In genomic region chr12:109097435-109098141, GRCh38 we compare ENCODE assay signal across 1 cellular context.
A peak's percentile ranks its signal among the peaks of the same experiment; 100 is the strongest.
TF ChIP-seq lines count a peak whose summit lies in the region.

UNG (plus strand) TSS chr12:109097597; CDS start chr12:109097680, 83 bp downstream.

TF ChIP-seq in K562, 482 proteins besides CTCF, POLR2A, EP300 and RAD21 (continued from another document and continues in another):
- TF ChIP-seq, protein P1, sequence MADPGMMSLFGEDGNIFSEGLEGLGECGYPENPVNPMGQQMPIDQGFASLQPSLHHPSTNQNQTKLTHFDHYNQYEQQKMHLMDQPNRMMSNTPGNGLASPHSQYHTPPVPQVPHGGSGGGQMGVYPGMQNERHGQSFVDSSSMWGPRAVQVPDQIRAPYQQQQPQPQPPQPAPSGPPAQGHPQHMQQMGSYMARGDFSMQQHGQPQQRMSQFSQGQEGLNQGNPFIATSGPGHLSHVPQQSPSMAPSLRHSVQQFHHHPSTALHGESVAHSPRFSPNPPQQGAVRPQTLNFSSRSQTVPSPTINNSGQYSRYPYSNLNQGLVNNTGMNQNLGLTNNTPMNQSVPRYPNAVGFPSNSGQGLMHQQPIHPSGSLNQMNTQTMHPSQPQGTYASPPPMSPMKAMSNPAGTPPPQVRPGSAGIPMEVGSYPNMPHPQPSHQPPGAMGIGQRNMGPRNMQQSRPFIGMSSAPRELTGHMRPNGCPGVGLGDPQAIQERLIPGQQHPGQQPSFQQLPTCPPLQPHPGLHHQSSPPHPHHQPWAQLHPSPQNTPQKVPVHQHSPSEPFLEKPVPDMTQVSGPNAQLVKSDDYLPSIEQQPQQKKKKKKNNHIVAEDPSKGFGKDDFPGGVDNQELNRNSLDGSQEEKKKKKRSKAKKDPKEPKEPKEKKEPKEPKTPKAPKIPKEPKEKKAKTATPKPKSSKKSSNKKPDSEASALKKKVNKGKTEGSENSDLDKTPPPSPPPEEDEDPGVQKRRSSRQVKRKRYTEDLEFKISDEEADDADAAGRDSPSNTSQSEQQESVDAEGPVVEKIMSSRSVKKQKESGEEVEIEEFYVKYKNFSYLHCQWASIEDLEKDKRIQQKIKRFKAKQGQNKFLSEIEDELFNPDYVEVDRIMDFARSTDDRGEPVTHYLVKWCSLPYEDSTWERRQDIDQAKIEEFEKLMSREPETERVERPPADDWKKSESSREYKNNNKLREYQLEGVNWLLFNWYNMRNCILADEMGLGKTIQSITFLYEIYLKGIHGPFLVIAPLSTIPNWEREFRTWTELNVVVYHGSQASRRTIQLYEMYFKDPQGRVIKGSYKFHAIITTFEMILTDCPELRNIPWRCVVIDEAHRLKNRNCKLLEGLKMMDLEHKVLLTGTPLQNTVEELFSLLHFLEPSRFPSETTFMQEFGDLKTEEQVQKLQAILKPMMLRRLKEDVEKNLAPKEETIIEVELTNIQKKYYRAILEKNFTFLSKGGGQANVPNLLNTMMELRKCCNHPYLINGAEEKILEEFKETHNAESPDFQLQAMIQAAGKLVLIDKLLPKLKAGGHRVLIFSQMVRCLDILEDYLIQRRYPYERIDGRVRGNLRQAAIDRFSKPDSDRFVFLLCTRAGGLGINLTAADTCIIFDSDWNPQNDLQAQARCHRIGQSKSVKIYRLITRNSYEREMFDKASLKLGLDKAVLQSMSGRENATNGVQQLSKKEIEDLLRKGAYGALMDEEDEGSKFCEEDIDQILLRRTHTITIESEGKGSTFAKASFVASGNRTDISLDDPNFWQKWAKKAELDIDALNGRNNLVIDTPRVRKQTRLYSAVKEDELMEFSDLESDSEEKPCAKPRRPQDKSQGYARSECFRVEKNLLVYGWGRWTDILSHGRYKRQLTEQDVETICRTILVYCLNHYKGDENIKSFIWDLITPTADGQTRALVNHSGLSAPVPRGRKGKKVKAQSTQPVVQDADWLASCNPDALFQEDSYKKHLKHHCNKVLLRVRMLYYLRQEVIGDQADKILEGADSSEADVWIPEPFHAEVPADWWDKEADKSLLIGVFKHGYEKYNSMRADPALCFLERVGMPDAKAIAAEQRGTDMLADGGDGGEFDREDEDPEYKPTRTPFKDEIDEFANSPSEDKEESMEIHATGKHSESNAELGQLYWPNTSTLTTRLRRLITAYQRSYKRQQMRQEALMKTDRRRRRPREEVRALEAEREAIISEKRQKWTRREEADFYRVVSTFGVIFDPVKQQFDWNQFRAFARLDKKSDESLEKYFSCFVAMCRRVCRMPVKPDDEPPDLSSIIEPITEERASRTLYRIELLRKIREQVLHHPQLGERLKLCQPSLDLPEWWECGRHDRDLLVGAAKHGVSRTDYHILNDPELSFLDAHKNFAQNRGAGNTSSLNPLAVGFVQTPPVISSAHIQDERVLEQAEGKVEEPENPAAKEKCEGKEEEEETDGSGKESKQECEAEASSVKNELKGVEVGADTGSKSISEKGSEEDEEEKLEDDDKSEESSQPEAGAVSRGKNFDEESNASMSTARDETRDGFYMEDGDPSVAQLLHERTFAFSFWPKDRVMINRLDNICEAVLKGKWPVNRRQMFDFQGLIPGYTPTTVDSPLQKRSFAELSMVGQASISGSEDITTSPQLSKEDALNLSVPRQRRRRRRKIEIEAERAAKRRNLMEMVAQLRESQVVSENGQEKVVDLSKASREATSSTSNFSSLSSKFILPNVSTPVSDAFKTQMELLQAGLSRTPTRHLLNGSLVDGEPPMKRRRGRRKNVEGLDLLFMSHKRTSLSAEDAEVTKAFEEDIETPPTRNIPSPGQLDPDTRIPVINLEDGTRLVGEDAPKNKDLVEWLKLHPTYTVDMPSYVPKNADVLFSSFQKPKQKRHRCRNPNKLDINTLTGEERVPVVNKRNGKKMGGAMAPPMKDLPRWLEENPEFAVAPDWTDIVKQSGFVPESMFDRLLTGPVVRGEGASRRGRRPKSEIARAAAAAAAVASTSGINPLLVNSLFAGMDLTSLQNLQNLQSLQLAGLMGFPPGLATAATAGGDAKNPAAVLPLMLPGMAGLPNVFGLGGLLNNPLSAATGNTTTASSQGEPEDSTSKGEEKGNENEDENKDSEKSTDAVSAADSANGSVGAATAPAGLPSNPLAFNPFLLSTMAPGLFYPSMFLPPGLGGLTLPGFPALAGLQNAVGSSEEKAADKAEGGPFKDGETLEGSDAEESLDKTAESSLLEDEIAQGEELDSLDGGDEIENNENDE (IDR thresholded peaks at IDR 0.05; ENCODE audit: low read depth, low read length): no peak
- TF ChIP-seq LEF1 (IDR thresholded peaks at IDR 0.05) (no peak), ZNF830 (CRISPR knock-in tag; IDR thresholded peaks at IDR 0.05) (no peak), CXXC5 (CRISPR knock-in tag; IDR thresholded peaks at IDR 0.05) (peak; percentile 6; the same call in 1 of the 2 replicates), RBM17 (IDR thresholded peaks at IDR 0.05; ENCODE audit: borderline replicate concordance, low read depth, low read length) (no peak), RNF219 (CRISPR knock-in tag; IDR thresholded peaks at IDR 0.05) (no peak), BCL6 (CRISPR knock-in tag; IDR thresholded peaks at IDR 0.05) (no peak), MCM7 (IDR thresholded peaks at IDR 0.05) (no peak), EWSR1 (IDR thresholded peaks at IDR 0.05; ENCODE audit: borderline replicate concordance, low read depth, partially characterized antibody) (no peak), ESRRA (IDR thresholded peaks at IDR 0.05; ENCODE audit: borderline replicate concordance, low read depth) (no peak), ZBTB17 (CRISPR knock-in tag; IDR thresholded peaks at IDR 0.05) (no peak), PHB (CRISPR knock-in tag; IDR thresholded peaks at IDR 0.05) (no peak), ZFP36 (IDR thresholded peaks at IDR 0.05; ENCODE audit: low read depth, low read length, partially characterized antibody) (no peak), ILK (tag; IDR thresholded peaks at IDR 0.05; ENCODE audit: borderline replicate concordance, low read depth) (no peak), ZNF75A (CRISPR knock-in tag; IDR thresholded peaks at IDR 0.05) (no peak), PRPF4 (IDR thresholded peaks at IDR 0.05; ENCODE audit: insufficient read depth, low read depth, low read length, poor library complexity, severe bottlenecking) (no peak), POLR3A (IDR thresholded peaks at IDR 0.05; ENCODE audit: borderline replicate concordance, extremely low read depth, insufficient read depth, insufficient read length) (no peak), ZFP30 (CRISPR knock-in tag; IDR thresholded peaks at IDR 0.05; ENCODE audit: borderline replicate concordance) (no peak), ARHGAP35 (IDR thresholded peaks at IDR 0.05; ENCODE audit: partially characterized antibody) (no peak), PHF21A (IDR thresholded peaks at IDR 0.05; ENCODE audit: borderline replicate concordance, low read depth) (no peak), MED1 (CRISPR knock-in tag; IDR thresholded peaks at IDR 0.05; ENCODE audit: borderline replicate concordance) (no peak), FOSL1 (tag; conservative IDR thresholded peaks at IDR 0.05) (no peak), ZNF41 (CRISPR knock-in tag; conservative IDR thresholded peaks at IDR 0.05) (no peak), CHD1 (IDR thresholded peaks at IDR 0.05; ENCODE audit: low read length) (peak; percentile 41), TARDBP (IDR thresholded peaks at IDR 0.05) (no peak), FUS (optimal IDR thresholded peaks at IDR 0.05; ENCODE audit: low read depth, low read length) (no peak), MTA2 (IDR thresholded peaks at IDR 0.05; ENCODE audit: low read depth) (no peak), ZNF785 (CRISPR knock-in tag; IDR thresholded peaks at IDR 0.05) (no peak), KAT7 (CRISPR knock-in tag; IDR thresholded peaks at IDR 0.05; ENCODE audit: borderline replicate concordance) (no peak), SMARCA5 (IDR thresholded peaks at IDR 0.05) (no peak), MYC (IDR thresholded peaks at IDR 0.05; ENCODE audit: low read depth, low read length) (peak; percentile 87), MYC (CRISPR knock-in tag; IDR thresholded peaks at IDR 0.05; ENCODE audit: borderline replicate concordance, low read depth) (peak; percentile 87; the same call in 1 of the 2 replicates), E2F3 (CRISPR knock-in tag; IDR thresholded peaks at IDR 0.05) (peak; percentile 55)
- TF ChIP-seq, protein P2, sequence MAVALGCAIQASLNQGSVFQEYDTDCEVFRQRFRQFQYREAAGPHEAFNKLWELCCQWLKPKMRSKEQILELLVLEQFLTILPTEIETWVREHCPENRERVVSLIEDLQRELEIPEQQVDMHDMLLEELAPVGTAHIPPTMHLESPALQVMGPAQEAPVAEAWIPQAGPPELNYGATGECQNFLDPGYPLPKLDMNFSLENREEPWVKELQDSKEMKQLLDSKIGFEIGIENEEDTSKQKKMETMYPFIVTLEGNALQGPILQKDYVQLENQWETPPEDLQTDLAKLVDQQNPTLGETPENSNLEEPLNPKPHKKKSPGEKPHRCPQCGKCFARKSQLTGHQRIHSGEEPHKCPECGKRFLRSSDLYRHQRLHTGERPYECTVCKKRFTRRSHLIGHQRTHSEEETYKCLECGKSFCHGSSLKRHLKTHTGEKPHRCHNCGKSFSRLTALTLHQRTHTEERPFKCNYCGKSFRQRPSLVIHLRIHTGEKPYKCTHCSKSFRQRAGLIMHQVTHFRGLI (CRISPR knock-in tag; IDR thresholded peaks at IDR 0.05): no peak
- TF ChIP-seq, protein P3, sequence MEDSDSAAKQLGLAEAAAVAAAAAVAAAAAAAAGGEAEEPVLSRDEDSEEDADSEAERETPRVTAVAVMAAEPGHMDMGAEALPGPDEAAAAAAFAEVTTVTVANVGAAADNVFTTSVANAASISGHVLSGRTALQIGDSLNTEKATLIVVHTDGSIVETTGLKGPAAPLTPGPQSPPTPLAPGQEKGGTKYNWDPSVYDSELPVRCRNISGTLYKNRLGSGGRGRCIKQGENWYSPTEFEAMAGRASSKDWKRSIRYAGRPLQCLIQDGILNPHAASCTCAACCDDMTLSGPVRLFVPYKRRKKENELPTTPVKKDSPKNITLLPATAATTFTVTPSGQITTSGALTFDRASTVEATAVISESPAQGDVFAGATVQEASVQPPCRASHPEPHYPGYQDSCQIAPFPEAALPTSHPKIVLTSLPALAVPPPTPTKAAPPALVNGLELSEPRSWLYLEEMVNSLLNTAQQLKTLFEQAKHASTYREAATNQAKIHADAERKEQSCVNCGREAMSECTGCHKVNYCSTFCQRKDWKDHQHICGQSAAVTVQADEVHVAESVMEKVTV (CRISPR knock-in tag; IDR thresholded peaks at IDR 0.05): no peak
- TF ChIP-seq, protein P4, sequence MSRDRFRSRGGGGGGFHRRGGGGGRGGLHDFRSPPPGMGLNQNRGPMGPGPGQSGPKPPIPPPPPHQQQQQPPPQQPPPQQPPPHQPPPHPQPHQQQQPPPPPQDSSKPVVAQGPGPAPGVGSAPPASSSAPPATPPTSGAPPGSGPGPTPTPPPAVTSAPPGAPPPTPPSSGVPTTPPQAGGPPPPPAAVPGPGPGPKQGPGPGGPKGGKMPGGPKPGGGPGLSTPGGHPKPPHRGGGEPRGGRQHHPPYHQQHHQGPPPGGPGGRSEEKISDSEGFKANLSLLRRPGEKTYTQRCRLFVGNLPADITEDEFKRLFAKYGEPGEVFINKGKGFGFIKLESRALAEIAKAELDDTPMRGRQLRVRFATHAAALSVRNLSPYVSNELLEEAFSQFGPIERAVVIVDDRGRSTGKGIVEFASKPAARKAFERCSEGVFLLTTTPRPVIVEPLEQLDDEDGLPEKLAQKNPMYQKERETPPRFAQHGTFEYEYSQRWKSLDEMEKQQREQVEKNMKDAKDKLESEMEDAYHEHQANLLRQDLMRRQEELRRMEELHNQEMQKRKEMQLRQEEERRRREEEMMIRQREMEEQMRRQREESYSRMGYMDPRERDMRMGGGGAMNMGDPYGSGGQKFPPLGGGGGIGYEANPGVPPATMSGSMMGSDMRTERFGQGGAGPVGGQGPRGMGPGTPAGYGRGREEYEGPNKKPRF (IDR thresholded peaks at IDR 0.05; ENCODE audit: low read depth, low read length): no peak
- TF ChIP-seq, protein P5, sequence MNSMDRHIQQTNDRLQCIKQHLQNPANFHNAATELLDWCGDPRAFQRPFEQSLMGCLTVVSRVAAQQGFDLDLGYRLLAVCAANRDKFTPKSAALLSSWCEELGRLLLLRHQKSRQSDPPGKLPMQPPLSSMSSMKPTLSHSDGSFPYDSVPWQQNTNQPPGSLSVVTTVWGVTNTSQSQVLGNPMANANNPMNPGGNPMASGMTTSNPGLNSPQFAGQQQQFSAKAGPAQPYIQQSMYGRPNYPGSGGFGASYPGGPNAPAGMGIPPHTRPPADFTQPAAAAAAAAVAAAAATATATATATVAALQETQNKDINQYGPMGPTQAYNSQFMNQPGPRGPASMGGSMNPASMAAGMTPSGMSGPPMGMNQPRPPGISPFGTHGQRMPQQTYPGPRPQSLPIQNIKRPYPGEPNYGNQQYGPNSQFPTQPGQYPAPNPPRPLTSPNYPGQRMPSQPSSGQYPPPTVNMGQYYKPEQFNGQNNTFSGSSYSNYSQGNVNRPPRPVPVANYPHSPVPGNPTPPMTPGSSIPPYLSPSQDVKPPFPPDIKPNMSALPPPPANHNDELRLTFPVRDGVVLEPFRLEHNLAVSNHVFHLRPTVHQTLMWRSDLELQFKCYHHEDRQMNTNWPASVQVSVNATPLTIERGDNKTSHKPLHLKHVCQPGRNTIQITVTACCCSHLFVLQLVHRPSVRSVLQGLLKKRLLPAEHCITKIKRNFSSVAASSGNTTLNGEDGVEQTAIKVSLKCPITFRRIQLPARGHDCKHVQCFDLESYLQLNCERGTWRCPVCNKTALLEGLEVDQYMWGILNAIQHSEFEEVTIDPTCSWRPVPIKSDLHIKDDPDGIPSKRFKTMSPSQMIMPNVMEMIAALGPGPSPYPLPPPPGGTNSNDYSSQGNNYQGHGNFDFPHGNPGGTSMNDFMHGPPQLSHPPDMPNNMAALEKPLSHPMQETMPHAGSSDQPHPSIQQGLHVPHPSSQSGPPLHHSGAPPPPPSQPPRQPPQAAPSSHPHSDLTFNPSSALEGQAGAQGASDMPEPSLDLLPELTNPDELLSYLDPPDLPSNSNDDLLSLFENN (IDR thresholded peaks at IDR 0.05; ENCODE audit: low read depth in 2 of 2, low read length in 2 of 2): no peak
- TF ChIP-seq, protein P6, sequence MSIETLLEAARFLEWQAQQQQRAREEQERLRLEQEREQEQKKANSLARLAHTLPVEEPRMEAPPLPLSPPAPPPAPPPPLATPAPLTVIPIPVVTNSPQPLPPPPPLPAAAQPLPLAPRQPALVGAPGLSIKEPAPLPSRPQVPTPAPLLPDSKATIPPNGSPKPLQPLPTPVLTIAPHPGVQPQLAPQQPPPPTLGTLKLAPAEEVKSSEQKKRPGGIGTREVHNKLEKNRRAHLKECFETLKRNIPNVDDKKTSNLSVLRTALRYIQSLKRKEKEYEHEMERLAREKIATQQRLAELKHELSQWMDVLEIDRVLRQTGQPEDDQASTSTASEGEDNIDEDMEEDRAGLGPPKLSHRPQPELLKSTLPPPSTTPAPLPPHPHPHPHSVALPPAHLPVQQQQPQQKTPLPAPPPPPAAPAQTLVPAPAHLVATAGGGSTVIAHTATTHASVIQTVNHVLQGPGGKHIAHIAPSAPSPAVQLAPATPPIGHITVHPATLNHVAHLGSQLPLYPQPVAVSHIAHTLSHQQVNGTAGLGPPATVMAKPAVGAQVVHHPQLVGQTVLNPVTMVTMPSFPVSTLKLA (conservative IDR thresholded peaks at IDR 0.05): peak; percentile 100
